17 cellular contexts compared by ENCODE assay signal in the genomic region with DNA sequence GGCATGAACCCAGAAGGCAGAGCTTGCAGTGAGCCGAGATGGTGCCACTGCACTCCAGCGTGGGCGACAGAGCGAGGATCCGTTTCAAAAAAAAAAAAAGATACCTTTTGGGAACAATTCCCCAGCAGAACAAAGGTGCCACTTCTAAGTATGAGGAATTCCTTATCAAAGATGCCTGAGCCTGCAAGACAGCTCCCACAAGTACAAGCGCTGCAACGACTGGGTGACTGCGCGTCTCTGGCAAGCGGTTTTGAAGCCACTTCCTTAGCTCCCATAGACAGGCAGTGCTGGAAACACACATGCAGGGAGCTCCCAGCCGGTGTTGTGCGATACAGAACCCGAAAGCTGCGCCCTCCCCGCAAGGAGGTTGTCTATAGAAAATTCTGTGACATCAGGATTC.
DNase-seq lines count a peak whose midpoint lies in the region; ATAC-seq and TF ChIP-seq lines count a peak whose summit lies in the region.
"Had no signal": no experiment of that assay in that cellular context is flagged by ENCODE, and none has a peak within 500 bp of the region (broad histone marks: within the 10 kb centered on the region; RNA-seq: fewer than 3 reads in every experiment).

No MANE protein-coding gene starts in this region.

- H3K4me1 ChIP-seq in BLaER1 (peaks cover 96% of the 10 kb centered on the region), sigmoid colon (peaks cover 0 to 22% (median 21%) of the 10 kb centered on the region in 4 donors)

- TF ChIP-seq CTCF in sigmoid colon (IDR thresholded peaks at IDR 0.05): no peak

- peak overlapping the region; percentile 88 for H3K9ac ChIP-seq in BLaER1

- intact Hi-C loops in sigmoid colon (cut with DNase I) (no loop called here), Right ventricle myocardium inferior (cut with DNase I) (no loop called here)

- ATAC-seq in Right ventricle myocardium inferior (no peak), HG03139 (IDR thresholded peaks at IDR 0.05; ENCODE audit: unreplicated experiment) (no peak)
- ATAC-seq: A549 had no signal

- TF ChIP-seq EP300 in sigmoid colon (IDR thresholded peaks at IDR 0.05): no peak

- H3K4me2 ChIP-seq in BLaER1: peak overlapping the region; percentile 99
- H3K4me2 ChIP-seq: A549 had no signal

- WGBS in sigmoid colon, 2 donors: 94 to 96% methylated on average over 15 of the region's 15 CpGs

- peak; percentile 64 for DNase-seq in MV-4-11 (lab: John Stamatoyannopoulos, UW)
- DNase-seq in UCSD-AML1 (lab: John Stamatoyannopoulos, UW; ENCODE audit: unreplicated experiment): peak; percentile 19
- peak; percentile 34 for DNase-seq in sigmoid colon
- no peak for DNase-seq in NCI-H1105 treated with DMSO at 0.1 percent for 48 hours (lab: John Stamatoyannopoulos, UW)
- DNase-seq in Right ventricle myocardium inferior (ENCODE audit: missing footprints): no peak
- no peak for DNase-seq in AG08395 (ENCODE audit: low spot score)
- DNase-seq: DMS79, Karpas-422, NCI-H187, NCI-H345, NCI-H524 treated with DMSO at 0.1 percent for 48 hours, SW 1271 had no signal

- TF ChIP-seq POLR2A in sigmoid colon (IDR thresholded peaks at IDR 0.05): no peak

- H3K4me3 ChIP-seq in BLaER1 (peak overlapping the region; percentile 60), sigmoid colon (no peak overlapping the region)
- H3K4me3 ChIP-seq: A549, SJSA1 had no signal

- H3K27me3 ChIP-seq in BLaER1 (no peaks in the 10 kb centered on the region), sigmoid colon (no peaks in the 10 kb centered on the region)
- H3K27me3 ChIP-seq: SJSA1 had no signal

- H3K36me3 ChIP-seq in BLaER1 (0 out of 2 replicates have a peak, but pooled peaks cover 3% of the 10 kb centered on the region), sigmoid colon (no peaks in the 10 kb centered on the region)
- H3K36me3 ChIP-seq: SJSA1 had no signal

- peak overlapping the region; percentile 98 for H3K27ac ChIP-seq in BLaER1
- H3K27ac ChIP-seq in sigmoid colon: no peak overlapping the region
- H3K27ac ChIP-seq: A549, C4-2B had no signal

- peaks cover 5% of the 10 kb centered on the region; the same call in 1 of the 2 replicates for H3K9me3 ChIP-seq in BLaER1
- H3K9me3 ChIP-seq in sigmoid colon: peaks cover 0 to 3% (median 0%) of the 10 kb centered on the region in 4 donors
- H3K9me3 ChIP-seq: SJSA1 had no signal

- no peaks in the 10 kb centered on the region for H4K20me1 ChIP-seq in BLaER1

Comparison
In these comparisons a context has a peak if more than half of its experiments do, and no peak if none do; other contexts are left out.
1. DNase-seq: peak in MV-4-11 (single experiment), UCSD-AML1 (single experiment) and sigmoid colon (single experiment); none in NCI-H1105 treated with DMSO at 0.1 percent for 48 hours (single experiment), Right ventricle myocardium inferior (single experiment) and AG08395 (single experiment).